14 cellular contexts compared by ENCODE assay signal in genomic region chr11:6371825-6372224, GRCh38. TPM values are rescaled to one million over a fixed set of nuclear protein-coding genes. Genes with fewer than 3 reads are reported as not detected.
DNase-seq lines count a peak whose midpoint lies in the region; ATAC-seq and TF ChIP-seq lines count a peak whose summit lies in the region.
"Had no signal": no experiment of that assay in that cellular context is flagged by ENCODE, and none has a peak within 500 bp of the region (broad histone marks: within the 10 kb centered on the region; RNA-seq: fewer than 3 reads in every experiment).

No MANE protein-coding gene starts in this region.

- H3K9me2 ChIP-seq in GM23338 (ENCODE audit: insufficient read depth), result 0 out of 2 replicates have a peak, but pooled peaks cover 4% of the 10 kb centered on the region

- no peaks in the 10 kb centered on the region for H3K27me3 ChIP-seq in GM23338 (ENCODE audit: insufficient read depth)
- H3K27me3 ChIP-seq: BLaER1 treated with 17β-estradiol and CSF1 and Interleukin-3, amounts not matched to agents 10 nM and 100 nM had no signal

- no peak for ATAC-seq in GM23338
- ATAC-seq in mucosa of descending colon, result peak; percentile 34
- no peak for ATAC-seq in GM19397 (IDR thresholded peaks at IDR 0.05; ENCODE audit: unreplicated experiment)
- ATAC-seq in GM21381 (IDR thresholded peaks at IDR 0.05; ENCODE audit: unreplicated experiment), result no peak

- no peak overlapping the region for H3K4me3 ChIP-seq in GM23338
- H3K4me3 ChIP-seq in mucosa of descending colon, result no peak overlapping the region
- H3K4me3 ChIP-seq: BLaER1 treated with 17β-estradiol and CSF1 and Interleukin-3, amounts not matched to agents 10 nM and 100 nM had no signal

- no peaks in the 10 kb centered on the region for H3K79me2 ChIP-seq in GM23338 (replicated peaks; ENCODE audit: insufficient read depth)

- no peaks in the 10 kb centered on the region for H4K20me1 ChIP-seq in GM23338 (replicated peaks; ENCODE audit: insufficient read depth)
- H4K20me1 ChIP-seq: BLaER1 treated with 17β-estradiol and CSF1 and Interleukin-3, amounts not matched to agents 10 nM and 100 nM had no signal

- no peaks in the 10 kb centered on the region for H3F3A ChIP-seq in GM23338 (replicated peaks; ENCODE audit: low read depth)

- no peaks in the 10 kb centered on the region for H3K36me3 ChIP-seq in GM23338 (ENCODE audit: insufficient read depth)
- no peaks in the 10 kb centered on the region for H3K36me3 ChIP-seq in mucosa of descending colon (ENCODE audit: low read depth)
- H3K36me3 ChIP-seq: BLaER1 treated with 17β-estradiol and CSF1 and Interleukin-3, amounts not matched to agents 10 nM and 100 nM had no signal

- H3K27ac Mint-ChIP-seq in GM23338, result no peak overlapping the region
- no peak overlapping the region for H3K27ac Mint-ChIP-seq in T-helper 2 cell treated with Interferon-gamma antibody and Interleukin-4, amounts not matched to agents 5 μg/mL and 100 μg/mL, for 36 hours
- H3K27ac Mint-ChIP-seq: CD4-positive, alpha-beta T cell had no signal

- intact Hi-C loops in mucosa of descending colon (cut with DNase I, micrococcal nuclease), result no loop called here

- peak; percentile 23 for DNase-seq in GM23338 (ENCODE audit: low spot score)
- peak; percentile 10 for DNase-seq in amniotic epithelial cell (ENCODE audit: low read depth)
- peak; percentile 35 for DNase-seq in iPS-NIHi11 (ENCODE audit: low spot score)
- DNase-seq in mucosa of descending colon, result no peak
- no peak for DNase-seq in T-helper 2 cell treated with Interferon-gamma antibody and Interleukin-4, amounts not matched to agents 5 μg/mL and 100 μg/mL, for 36 hours (ENCODE audit: low spot score)
- DNase-seq: 8988T; Calu3; CD4-positive, alpha-beta T cell; DMS 273 treated with DMSO at 0.1 percent for 48 hours; H7 had no signal

- H3K4me1 Mint-ChIP-seq in GM23338, result peaks cover 4% of the 10 kb centered on the region; the same call in 1 of the 3 replicates
- H3K4me1 Mint-ChIP-seq in T-helper 2 cell treated with Interferon-gamma antibody and Interleukin-4, amounts not matched to agents 5 μg/mL and 100 μg/mL, for 36 hours (ENCODE audit: low read depth), result peaks cover 4% of the 10 kb centered on the region

- no peak for TF ChIP-seq CTCF in GM23338 (conservative IDR thresholded peaks at IDR 0.05; ENCODE audit: low read depth in 2 of 2)
- no peak for TF ChIP-seq CTCF in mucosa of descending colon (IDR thresholded peaks at IDR 0.05)

- no peak overlapping the region for H3K4me3 Mint-ChIP-seq in GM23338
- H3K4me3 Mint-ChIP-seq in T-helper 2 cell treated with Interferon-gamma antibody and Interleukin-4, amounts not matched to agents 5 μg/mL and 100 μg/mL, for 36 hours, result no peak overlapping the region
- H3K4me3 Mint-ChIP-seq: CD4-positive, alpha-beta T cell had no signal

- no peaks in the 10 kb centered on the region for H3K9me3 ChIP-seq in mucosa of descending colon
- H3K9me3 ChIP-seq: BLaER1 treated with 17β-estradiol and CSF1 and Interleukin-3, amounts not matched to agents 10 nM and 100 nM had no signal

- H3K4me1 ChIP-seq in GM23338 (ENCODE audit: insufficient read depth) (no peaks in the 10 kb centered on the region), mucosa of descending colon (ENCODE audit: low read depth) (no peaks in the 10 kb centered on the region)

- H3K9me3 Mint-ChIP-seq in GM23338, result no peaks in the 10 kb centered on the region
- no peaks in the 10 kb centered on the region for H3K9me3 Mint-ChIP-seq in T-helper 2 cell treated with Interferon-gamma antibody and Interleukin-4, amounts not matched to agents 5 μg/mL and 100 μg/mL, for 36 hours
- H3K9me3 Mint-ChIP-seq: CD4-positive, alpha-beta T cell had no signal

- no peaks in the 10 kb centered on the region for H3K27me3 Mint-ChIP-seq in GM23338 (ENCODE audit: insufficient read depth, low read depth, poor library complexity)
- no peaks in the 10 kb centered on the region for H3K27me3 Mint-ChIP-seq in T-helper 2 cell treated with Interferon-gamma antibody and Interleukin-4, amounts not matched to agents 5 μg/mL and 100 μg/mL, for 36 hours (ENCODE audit: low read depth)
- H3K27me3 Mint-ChIP-seq: CD4-positive, alpha-beta T cell had no signal

- H3K4me2 ChIP-seq in GM23338, result no peak overlapping the region
- H3K4me2 ChIP-seq: BLaER1 treated with 17β-estradiol and CSF1 and Interleukin-3, amounts not matched to agents 10 nM and 100 nM had no signal

- peak overlapping the region; percentile 90; the same call in 1 of the 2 replicates for H2AFZ ChIP-seq in GM23338

- H3K27ac ChIP-seq in GM23338 (ENCODE audit: low read depth), result no peak overlapping the region
- H3K27ac ChIP-seq: BLaER1 treated with 17β-estradiol and CSF1 and Interleukin-3, amounts not matched to agents 10 nM and 100 nM had no signal

- H3K36me3 Mint-ChIP-seq in GM23338 (ENCODE audit: low read depth), result no peaks in the 10 kb centered on the region
- H3K36me3 Mint-ChIP-seq in T-helper 2 cell treated with Interferon-gamma antibody and Interleukin-4, amounts not matched to agents 5 μg/mL and 100 μg/mL, for 36 hours (ENCODE audit: low read depth), result no peaks in the 10 kb centered on the region

TF ChIP-seq in GM23338, 12 proteins besides CTCF, POLR2A, EP300 and RAD21 (continues in another document):
- TF ChIP-seq EZH2phosphoT487 (IDR thresholded peaks at IDR 0.05; ENCODE audit: unreplicated experiment), result no peak
- TF ChIP-seq POLR2AphosphoS5 (IDR thresholded peaks at IDR 0.05; ENCODE audit: low read depth), result no peak
- TF ChIP-seq CREB1 (CRISPR knock-in tag; IDR thresholded peaks at IDR 0.05; ENCODE audit: low read depth), result no peak
- TF ChIP-seq JUNB (IDR thresholded peaks at IDR 0.05; ENCODE audit: unreplicated experiment), result no peak
- TF ChIP-seq ZNF114 (CRISPR knock-in tag; IDR thresholded peaks at IDR 0.05), result no peak
- no peak for TF ChIP-seq EZH2 (IDR thresholded peaks at IDR 0.05; ENCODE audit: low read depth, unreplicated experiment)
- no peak for TF ChIP-seq ETS1 (IDR thresholded peaks at IDR 0.05)
- TF ChIP-seq ZNF331 (CRISPR knock-in tag; IDR thresholded peaks at IDR 0.05; ENCODE audit: low read depth), result no peak
- TF ChIP-seq NANOG (IDR thresholded peaks at IDR 0.05; ENCODE audit: borderline replicate concordance), result no peak

RNA-seq across cellular contexts. Expression of gene SMPD1, which starts 18.4 kb away (rescaled TPM):
- total RNA-seq in GM23338 (2014; rRNA removed; shearing (Covaris generic)), result 0.70 and 0.76 TPM in 2 replicates
- polyA plus RNA-seq in GM23338 (2016; fragmentation: Nextera tagmentation; extraction: Ambion mirVana), result 0.92 and 0.97 TPM in 2 replicates
- total RNA-seq in mucosa of descending colon, result 10 to 100 TPM; 45.3 to 86.6 (median 62.0) TPM

RNA-seq across cellular contexts. Expression of gene APBB1, which starts 47.1 kb away (rescaled TPM):
- total RNA-seq in GM23338 (2014; rRNA removed; shearing (Covaris generic)), result 24.7 and 26.6 TPM in 2 replicates
- 10.6 and 12.1 TPM in 2 replicates for polyA plus RNA-seq in GM23338 (2016; fragmentation: Nextera tagmentation; extraction: Ambion mirVana)
- total RNA-seq in mucosa of descending colon, result 10 to 100 TPM in 1 of 3 donors, 1 to 10 TPM in 2; 5.2 to 64.7 (median 8.3) TPM

RNA-seq across cellular contexts. Expression of gene CAVIN3, which starts 51.5 kb away (rescaled TPM):
- 34.2 and 41.3 TPM in 2 replicates for total RNA-seq in GM23338 (2014; rRNA removed; shearing (Covaris generic))
- 32.9 and 33.2 TPM in 2 replicates for polyA plus RNA-seq in GM23338 (2016; fragmentation: Nextera tagmentation; extraction: Ambion mirVana)
- 10 to 100 TPM in 2 of 3 donors, 1 to 10 TPM in 1; 4.6 to 21.3 (median 20.7) TPM for total RNA-seq in mucosa of descending colon
- total RNA-seq: HT-29 had no signal

Comparison
In these comparisons a context has a peak if more than half of its experiments do, and no peak if none do; other contexts are left out.
1. DNase-seq: peak in GM23338 (single experiment), amniotic epithelial cell (single experiment) and iPS-NIHi11 (single experiment); none in mucosa of descending colon (0 of 3) and T-helper 2 cell treated with Interferon-gamma antibody and Interleukin-4, amounts not matched to agents 5 μg/mL and 100 μg/mL, for 36 hours (single experiment).
2. RNA of gene SMPD1, which starts 18.4 kb away (total RNA-seq): 45.3 to 86.6 TPM in mucosa of descending colon; 0.70 to 0.76 TPM in GM23338; every median in the first group is over 10 times any median in the second.